Comparison of ENCODE assay signal across 12 cellular contexts in genomic region chr6:56671160-56671559, GRCh38. TPM values are rescaled to one million over a fixed set of nuclear protein-coding genes. Genes with fewer than 3 reads are reported as not detected.
DNase-seq lines count a peak whose midpoint lies in the region; ATAC-seq, FAIRE-seq and TF ChIP-seq lines count a peak whose summit lies in the region.
"Had no signal": no experiment of that assay in that cellular context is flagged by ENCODE, and none has a peak within 500 bp of the region (broad histone marks: within the 10 kb centered on the region; RNA-seq: fewer than 3 reads in every experiment).

No MANE protein-coding gene starts in this region.

- SMC1A ChIA-PET in GM12878 (lab: Charles Lee; ENCODE audit: uncharacterized antibody, unreplicated experiment): interaction anchor here (1.7 kb wide), 1 partner anchor 17 kb away, joined by 7 read pairs; no protein-coding TSS in a partner anchor

- H3K79me2 ChIP-seq in GM12878 (ENCODE audit: control insufficient read depth, insufficient read depth, low read length) (peaks cover 8% of the 10 kb centered on the region), keratinocyte (ENCODE audit: control insufficient read depth, insufficient read depth, low read length) (peaks cover 2% of the 10 kb centered on the region)

- in situ Hi-C loops in GM12878 (cut with MboI): no loop called here

- POLR2A ChIA-PET in GM12878 (lab: Charles Lee): interaction anchor here (1.0 kb wide), 1 partner anchor 175 kb away, joined by 6 read pairs; no protein-coding TSS in a partner anchor
- POLR2A ChIA-PET in CD4-positive, alpha-beta memory T cell (lab: Charles Lee; ENCODE audit: partially characterized antibody): no interaction called here

- no peak for TF ChIP-seq RAD21 in GM12878 (IDR thresholded peaks at IDR 0.05; ENCODE audit: insufficient read depth, low read depth, low read length)

- no peak overlapping the region for H3K4me2 ChIP-seq in GM12878 (ENCODE audit: control insufficient read depth, insufficient read depth)
- H3K4me2 ChIP-seq in keratinocyte (ENCODE audit: control insufficient read depth, extremely low read depth, insufficient read depth, low read depth, low read length): peak overlapping the region; percentile 80

- no peak for TF ChIP-seq POLR2A in GM12878 (IDR thresholded peaks at IDR 0.05; ENCODE audit: low read depth, low read length)

- no peaks in the 10 kb centered on the region; the same call in none of the 3 replicates for H3K9me3 ChIP-seq in GM12878 (replicated peaks; ENCODE audit: control insufficient read depth, insufficient read depth, low read length)
- H3K9me3 ChIP-seq in keratinocyte (ENCODE audit: control insufficient read depth, low read depth, low read length): no peaks in the 10 kb centered on the region
- H3K9me3 ChIP-seq in tibial artery: no peaks in the 10 kb centered on the region
- no peaks in the 10 kb centered on the region for H3K9me3 ChIP-seq in CD4-positive, alpha-beta memory T cell (ENCODE audit: control insufficient read depth in 1 of 2, low read length in 2 of 2)
- H3K9me3 ChIP-seq: Peyer's patch had no signal

- DNase-seq in NCI-H1105 treated with DMSO at 0.1 percent for 48 hours (lab: John Stamatoyannopoulos, UW) (peak; percentile 12), NCI-H1105 (lab: John Stamatoyannopoulos, UW) (no peak), GM12878 (ENCODE audit: low read depth, low spot score) (no peak), keratinocyte (ENCODE audit: low read depth, low spot score) (no peak), tibial artery (no peak), EL (no peak)
- no peak for DNase-seq in CD4-positive, alpha-beta memory T cell
- DNase-seq in activated CD4-positive, alpha-beta T cell treated with anti-CD3 and anti-CD28 coated beads, Interleukin-2, amount 10 ng/mL, durations not matched to agents 24 days and 14 days: no peak
- DNase-seq: NCI-H2227 treated with DMSO at 0.1 percent for 48 hours, Peyer's patch, T-helper 17 cell had no signal

- RAD21 ChIA-PET in GM12878 (lab: Charles Lee; ENCODE audit: unreplicated experiment): no interaction called here

- no peak overlapping the region for H3K27ac Mint-ChIP-seq in CD4-positive, alpha-beta memory T cell
- no peak overlapping the region for H3K27ac Mint-ChIP-seq in activated CD4-positive, alpha-beta T cell treated with anti-CD3 and anti-CD28 coated beads, Interleukin-2, amount 10 ng/mL, durations not matched to agents 24 days and 14 days
- H3K27ac Mint-ChIP-seq: activated T-helper 2 cell treated with anti-CD3 and anti-CD28 coated beads, Interferon-gamma antibody, Interleukin-2, Interleukin-4, amounts not matched to agents 10 μg/mL and 5 μg/mL and 100 μg/mL, durations not matched to agents 14 hours and 24 hours and 36 hours; T-helper 17 cell had no signal

- no peak overlapping the region for H3K4me3 Mint-ChIP-seq in CD4-positive, alpha-beta memory T cell
- no peak overlapping the region for H3K4me3 Mint-ChIP-seq in activated CD4-positive, alpha-beta T cell treated with anti-CD3 and anti-CD28 coated beads, Interleukin-2, amount 10 ng/mL, durations not matched to agents 24 days and 14 days
- H3K4me3 Mint-ChIP-seq: T-helper 17 cell had no signal

- H3K4me1 ChIP-seq in GM12878 (ENCODE audit: control insufficient read depth, insufficient read depth, low read length) (no peaks in the 10 kb centered on the region; the same call in 1 of the 2 replicates), keratinocyte (ENCODE audit: control insufficient read depth, extremely low read depth, insufficient read depth, low read length) (peaks cover 31% of the 10 kb centered on the region), tibial artery (peaks cover 0 to 52% (median 23%) of the 10 kb centered on the region in 4 donors)
- no peaks in the 10 kb centered on the region for H3K4me1 ChIP-seq in CD4-positive, alpha-beta memory T cell (ENCODE audit: insufficient read depth, low read length)

- H3K36me3 Mint-ChIP-seq in CD4-positive, alpha-beta memory T cell: no peaks in the 10 kb centered on the region
- H3K36me3 Mint-ChIP-seq in activated CD4-positive, alpha-beta T cell treated with anti-CD3 and anti-CD28 coated beads, Interleukin-2, amount 10 ng/mL, durations not matched to agents 24 days and 14 days (ENCODE audit: low read depth): no peaks in the 10 kb centered on the region

- intact Hi-C loops in GM12878 (cut with micrococcal nuclease; ENCODE audit: unreplicated experiment): no loop called here
- intact Hi-C loops in tibial artery (cut with DNase I; ENCODE audit: low total_unique reads): loop anchor here (10.0 kb wide), 1 partner anchor 306 kb away; no protein-coding TSS in a partner anchor
- intact Hi-C loops in CD4-positive, alpha-beta memory T cell (cut with micrococcal nuclease): no loop called here
- intact Hi-C loops in activated CD4-positive, alpha-beta T cell treated with anti-CD3 and anti-CD28 coated beads, Interleukin-2, amount 10 ng/mL, durations not matched to agents 24 days and 14 days (cut with micrococcal nuclease): no loop called here

- no peaks in the 10 kb centered on the region for H3K27me3 ChIP-seq in GM12878 (replicated peaks in 1 of 2; ENCODE audit: control insufficient read depth in 2 of 2, insufficient read depth in 2 of 2, low read length in 1 of 2)
- no peaks in the 10 kb centered on the region for H3K27me3 ChIP-seq in keratinocyte (ENCODE audit: control insufficient read depth, extremely low read depth, insufficient read depth, low read length)
- no peaks in the 10 kb centered on the region for H3K27me3 ChIP-seq in tibial artery
- no peaks in the 10 kb centered on the region for H3K27me3 ChIP-seq in CD4-positive, alpha-beta memory T cell (ENCODE audit: insufficient read depth, low read length)
- H3K27me3 ChIP-seq: Peyer's patch had no signal

- H3K27ac ChIP-seq in GM12878 (ENCODE audit: control insufficient read depth, insufficient read depth) (no peak overlapping the region; the same call in 1 of the 2 replicates), keratinocyte (ENCODE audit: control insufficient read depth, insufficient read depth, low read length) (peak overlapping the region; percentile 89), tibial artery (peak overlapping the region; percentile 76 to 81)
- H3K27ac ChIP-seq in CD4-positive, alpha-beta memory T cell (ENCODE audit: low read depth, low read length): no peak overlapping the region

- H3K9ac ChIP-seq in GM12878 (ENCODE audit: control insufficient read depth, insufficient read depth, low read length): no peak overlapping the region
- H3K9ac ChIP-seq in keratinocyte (ENCODE audit: control insufficient read depth, extremely low read depth, insufficient read depth, low read length): no peak overlapping the region

- no peak for TF ChIP-seq EP300 in GM12878 (IDR thresholded peaks at IDR 0.05; ENCODE audit: borderline replicate concordance in 1 of 2, control insufficient read depth in 1 of 2, low read depth in 2 of 2, low read length in 2 of 2)

- H3K36me3 ChIP-seq in GM12878 (ENCODE audit: control insufficient read depth in 2 of 2, insufficient read depth in 2 of 2, low read length in 1 of 2) (peaks cover 0 to 3% of the 10 kb centered on the region in 2 experiments; a peak in 1 of 4 replicates), keratinocyte (ENCODE audit: control insufficient read depth in 2 of 2, extremely low read depth in 1 of 2, insufficient read depth in 2 of 2, low read length in 2 of 2) (no peaks in the 10 kb centered on the region), tibial artery (no peaks in the 10 kb centered on the region)
- H3K36me3 ChIP-seq in CD4-positive, alpha-beta memory T cell (ENCODE audit: insufficient read depth, low read length): no peaks in the 10 kb centered on the region
- H3K36me3 ChIP-seq: Peyer's patch had no signal

- TF ChIP-seq CTCF in GM12878 (IDR thresholded peaks at IDR 0.05 in 2 of 3, conservative IDR thresholded peaks at IDR 0.05 in 1 of 3; ENCODE audit: control insufficient read depth in 2 of 3, extremely low read depth in 1 of 3, insufficient read depth in 1 of 3, low read depth in 3 of 3, low read length in 3 of 3): no peak; a peak in 1 of 6 replicates
- peak in 2 of 3 experiments; percentile 32 to 37 for TF ChIP-seq CTCF in keratinocyte (optimal IDR thresholded peaks at IDR 0.05 in 1 of 3, IDR thresholded peaks at IDR 0.05 in 1 of 3, conservative IDR thresholded peaks at IDR 0.05 in 1 of 3; ENCODE audit: extremely low read depth in 1 of 3, insufficient read depth in 2 of 3, low read length in 3 of 3)
- TF ChIP-seq CTCF in tibial artery (IDR thresholded peaks at IDR 0.05): no peak

- H2AFZ ChIP-seq in GM12878 (ENCODE audit: control insufficient read depth, low read depth, low read length) (no peak overlapping the region), keratinocyte (ENCODE audit: control insufficient read depth, low read length) (no peak overlapping the region)

- H3K4me3 ChIP-seq in GM12878 (no peak overlapping the region), keratinocyte (ENCODE audit: control insufficient read depth in 2 of 3, extremely low read depth in 1 of 3, insufficient read depth in 2 of 3, low read depth in 1 of 3, low read length in 3 of 3) (no peak overlapping the region), tibial artery (no peak overlapping the region)
- H3K4me3 ChIP-seq in CD4-positive, alpha-beta memory T cell (ENCODE audit: low read length in 2 of 2): no peak overlapping the region
- H3K4me3 ChIP-seq: Peyer's patch had no signal

- BruUV-seq in GM12878 (replicated peaks; lab: Mats Ljungman, UMichigan): no TSS peak

- WGBS in GM12878 (ENCODE audit: insufficient coverage, insufficient replicate concordance, low lambda C conversion rate, missing lambda C conversion rate): 0% methylated on average over 1 of the region's 1 CpG

- CTCF ChIA-PET in GM12878 (lab: Yijun Ruan, JAX): interaction anchor here (0.6 to 1.9 kb wide), 4 partner anchors 12 to 33 kb away, joined by 3 to 6 read pairs (median 4); no protein-coding TSS in a partner anchor
- CTCF ChIA-PET in CD4-positive, alpha-beta memory T cell (lab: Charles Lee; ENCODE audit: partially characterized antibody): no interaction called here

- H3K4me1 Mint-ChIP-seq in CD4-positive, alpha-beta memory T cell: no peaks in the 10 kb centered on the region
- no peaks in the 10 kb centered on the region for H3K4me1 Mint-ChIP-seq in activated CD4-positive, alpha-beta T cell treated with anti-CD3 and anti-CD28 coated beads, Interleukin-2, amount 10 ng/mL, durations not matched to agents 24 days and 14 days

- dilution Hi-C loops in keratinocyte (cut with MboI; ENCODE audit: extremely low pct_ligation_motif_present, low sequenced_read_pairs): no loop called here

- no peaks in the 10 kb centered on the region for H4K20me1 ChIP-seq in GM12878 (ENCODE audit: control insufficient read depth, insufficient read depth)
- no peaks in the 10 kb centered on the region for H4K20me1 ChIP-seq in keratinocyte (ENCODE audit: control insufficient read depth, extremely low read depth, insufficient read depth, low read length)

- FAIRE-seq in GM12878 (lab: Jason Lieb, UNC) (no peak), keratinocyte (lab: Jason Lieb, UNC) (no peak)

- peak; percentile 42; the same call in 2 of the 3 replicates for ATAC-seq in GM12878
- ATAC-seq: T-helper 17 cell had no signal

- peaks cover 3% of the 10 kb centered on the region in 2 donors for H3K27me3 Mint-ChIP-seq in CD4-positive, alpha-beta memory T cell
- no peaks in the 10 kb centered on the region for H3K27me3 Mint-ChIP-seq in activated CD4-positive, alpha-beta T cell treated with anti-CD3 and anti-CD28 coated beads, Interleukin-2, amount 10 ng/mL, durations not matched to agents 24 days and 14 days

- H3K9me3 Mint-ChIP-seq in CD4-positive, alpha-beta memory T cell: no peaks in the 10 kb centered on the region
- H3K9me3 Mint-ChIP-seq in activated CD4-positive, alpha-beta T cell treated with anti-CD3 and anti-CD28 coated beads, Interleukin-2, amount 10 ng/mL, durations not matched to agents 24 days and 14 days: no peaks in the 10 kb centered on the region
- H3K9me3 Mint-ChIP-seq: activated T-helper 2 cell treated with anti-CD3 and anti-CD28 coated beads, Interferon-gamma antibody, Interleukin-2, Interleukin-4, amounts not matched to agents 10 μg/mL and 5 μg/mL and 100 μg/mL, durations not matched to agents 14 hours and 24 hours and 36 hours had no signal

- H3K9me1 ChIP-seq in keratinocyte (ENCODE audit: control insufficient read depth, extremely low read depth, insufficient read depth, low read length): no peaks in the 10 kb centered on the region

RNA-seq across cellular contexts. Expression of gene DST, which starts 28.5 kb away (rescaled TPM):
- 958 and 966 TPM in 2 replicates for total RNA-seq in GM12878 (2013; cell fraction: nucleolus; rRNA removed)
- total RNA-seq in GM12878 (2014; rRNA removed): 139 and 159 TPM in 2 replicates
- 156 and 165 TPM in 2 replicates for total RNA-seq in GM12878 (2014; rRNA removed; fragmentation: Illumina TruSeq; extraction: Trizol)
- total RNA-seq in GM12878 (2021): 139 and 142 TPM in 2 replicates
- 64.6 TPM for polyA plus RNA-seq in GM12878 (2011; ENCODE audit: low read depth)
- 68.7 and 73.0 TPM in 2 replicates for polyA plus RNA-seq in GM12878 (2011; rRNA removed)
- 40.1 and 50.2 TPM in 2 replicates for polyA plus RNA-seq in GM12878 (2011; cell fraction: cytosol; rRNA removed)
- polyA plus RNA-seq in GM12878 (2011; cell fraction: nucleus; rRNA removed): 186 and 281 TPM in 2 replicates
- polyA plus RNA-seq in GM12878 (2012): 85.3 and 96.4 TPM in 2 replicates
- polyA plus RNA-seq in GM12878 (2014; fragmentation: Illumina TruSeq; extraction: Trizol): 106 and 110 TPM in 2 replicates
- polyA plus RNA-seq in GM12878 (2014; fragmentation: Nextera tagmentation; extraction: Ambion mirVana): 10 to 100 TPM; 32.1 to 35.6 TPM
- 81.3 and 89.0 TPM in 2 replicates for polyA plus RNA-seq in GM12878 (2014; rRNA removed)
- 10 to 100 TPM; 47.1 to 64.2 TPM for polyA plus RNA-seq in GM12878 (2016; fragmentation: Nextera tagmentation; extraction: Ambion mirVana)
- 245 and 297 TPM in 2 replicates for polyA minus RNA-seq in GM12878 (2011; rRNA and poly(A)+ RNA removed)
- polyA minus RNA-seq in GM12878 (2011; cell fraction: cytosol; rRNA and poly(A)+ RNA removed): 58.9 and 59.6 TPM in 2 replicates
- 534 and 723 TPM in 2 replicates for polyA minus RNA-seq in GM12878 (2011; cell fraction: nucleus; rRNA and poly(A)+ RNA removed)
- 163 to 525 TPM (median 455 TPM) in 3 replicates for polyA plus RNA-seq in keratinocyte
- 960 TPM for polyA plus RNA-seq in keratinocyte (2011; ENCODE audit: low read depth)
- polyA plus RNA-seq in keratinocyte (2011; cell fraction: cytosol; rRNA removed): 166 and 296 TPM in 2 replicates
- 597 and 675 TPM in 2 replicates for polyA plus RNA-seq in keratinocyte (2011; cell fraction: nucleus; rRNA removed)
- 182 and 442 TPM in 2 replicates for polyA plus RNA-seq in keratinocyte (2012; ENCODE audit: low replicate concordance)
- polyA minus RNA-seq in keratinocyte: 146 to 1,560 TPM (median 1,338 TPM) in 3 replicates
- polyA minus RNA-seq in keratinocyte (2011; cell fraction: cytosol; rRNA and poly(A)+ RNA removed): 516 TPM
- 893 and 2,335 TPM in 2 replicates for polyA minus RNA-seq in keratinocyte (2011; cell fraction: nucleus; rRNA and poly(A)+ RNA removed)
- total RNA-seq in CD4-positive, alpha-beta memory T cell: 1 to 10 TPM; 8.1 to 8.8 TPM
- polyA plus RNA-seq in CD4-positive, alpha-beta memory T cell: 1 to 10 TPM; 1.1 to 2.2 TPM
- 8.0 and 8.1 TPM in 2 replicates for total RNA-seq in activated CD4-positive, alpha-beta T cell treated with anti-CD3 and anti-CD28 coated beads, Interleukin-2, amount 10 ng/mL, durations not matched to agents 24 days and 14 days

Comparison
In these comparisons a context has a peak if more than half of its experiments do, and no peak if none do; other contexts are left out.
1. H3K27ac ChIP-seq: peak in keratinocyte (single experiment) and tibial artery (2 of 2); none in GM12878 (single experiment) and CD4-positive, alpha-beta memory T cell (single experiment).
2. CTCF ChIP-seq: peak in keratinocyte (2 of 3); none in GM12878 (0 of 3) and tibial artery (0 of 2).
3. RNA of gene DST, which starts 28.5 kb away (total RNA-seq): 139 to 966 TPM in GM12878; 8.1 to 8.8 TPM in CD4-positive, alpha-beta memory T cell and 8.0 to 8.1 TPM in activated CD4-positive, alpha-beta T cell treated with anti-CD3 and anti-CD28 coated beads, Interleukin-2, amount 10 ng/mL, durations not matched to agents 24 days and 14 days; every median in the first group is over 10 times any median in the second.